Comparison of ENCODE assay signal across 16 cellular contexts in the genomic region with DNA sequence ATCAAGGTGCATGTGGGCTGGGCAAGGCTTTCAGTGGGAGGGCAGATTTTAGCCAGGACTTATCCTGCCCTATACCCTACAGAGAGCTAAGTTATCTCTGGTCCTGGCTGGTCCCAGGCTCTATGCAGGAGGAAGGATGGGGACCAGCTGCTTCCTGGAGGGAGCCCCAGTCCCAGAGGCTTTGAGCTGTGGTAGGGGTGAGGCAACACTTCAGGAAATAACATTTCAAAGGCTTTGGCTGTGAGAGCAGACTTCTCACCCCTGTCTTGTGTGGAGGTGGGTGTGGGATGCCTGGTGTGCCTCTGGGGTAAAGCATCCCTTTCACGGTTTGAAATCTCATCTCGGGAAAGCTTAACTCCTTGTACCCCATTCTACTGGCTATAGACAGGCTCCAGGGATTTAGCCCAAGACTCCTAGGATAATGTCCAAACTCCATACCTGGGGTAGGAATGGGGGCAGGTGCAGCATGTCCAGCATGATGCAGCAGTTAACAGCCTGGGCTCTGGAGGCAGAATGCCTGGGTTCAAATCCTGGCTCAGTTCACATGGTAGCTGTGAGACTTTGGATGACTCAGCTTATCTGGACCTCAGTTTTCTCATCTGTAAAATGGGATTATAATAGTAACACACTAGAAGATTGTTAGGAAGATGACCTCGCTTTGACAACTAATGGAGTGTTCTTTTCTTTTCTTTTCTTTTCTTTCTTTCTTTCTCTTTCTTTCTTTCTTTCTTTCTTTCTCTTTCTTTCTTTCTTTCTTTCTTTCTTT.
"Had no signal": no experiment of that assay in that cellular context is flagged by ENCODE, and none has a peak within 500 bp of the region (broad histone marks: within the 10 kb centered on the region; RNA-seq: fewer than 3 reads in every experiment).

No MANE protein-coding gene starts in this region.

- H3K4me1 Mint-ChIP-seq: activated CD4-positive, alpha-beta T cell treated with anti-CD3 and anti-CD28 coated beads for 36 hours; activated naive CD8-positive, alpha-beta T cell treated with anti-CD3 and anti-CD28 coated beads for 36 hours; natural killer cell had no signal

- H3K4me3 Mint-ChIP-seq: activated CD4-positive, alpha-beta T cell treated with anti-CD3 and anti-CD28 coated beads for 36 hours; activated CD8-positive, alpha-beta T cell treated with anti-CD3 and anti-CD28 coated beads for 36 hours; activated naive CD8-positive, alpha-beta T cell treated with anti-CD3 and anti-CD28 coated beads for 36 hours; activated T-cell treated with anti-CD3 and anti-CD28 coated beads, Interleukin-2, amount 50 U/mL, for 72 hours; natural killer cell; stimulated activated naive CD8-positive, alpha-beta T cell treated with anti-CD3 and anti-CD28 coated beads, Interleukin-15, Interleukin-2, amounts not matched to agents 100 ng/mL and 50 ng/mL, for 24 hours had no signal

- H3K27ac Mint-ChIP-seq: activated CD4-positive, alpha-beta T cell treated with anti-CD3 and anti-CD28 coated beads for 36 hours; activated CD8-positive, alpha-beta T cell treated with anti-CD3 and anti-CD28 coated beads for 36 hours; activated naive CD8-positive, alpha-beta T cell treated with anti-CD3 and anti-CD28 coated beads for 36 hours; activated T-cell treated with anti-CD3 and anti-CD28 coated beads, Interleukin-2, amount 50 U/mL, for 72 hours; natural killer cell; stimulated activated naive CD8-positive, alpha-beta T cell treated with anti-CD3 and anti-CD28 coated beads, Interleukin-15, Interleukin-2, amounts not matched to agents 100 ng/mL and 50 ng/mL, for 24 hours had no signal

- H3K36me3 Mint-ChIP-seq: activated naive CD8-positive, alpha-beta T cell treated with anti-CD3 and anti-CD28 coated beads for 36 hours; natural killer cell had no signal

- H3K9me3 Mint-ChIP-seq: activated CD8-positive, alpha-beta T cell treated with anti-CD3 and anti-CD28 coated beads for 36 hours; activated naive CD8-positive, alpha-beta T cell treated with anti-CD3 and anti-CD28 coated beads for 36 hours; activated T-cell treated with anti-CD3 and anti-CD28 coated beads, Interleukin-2, amount 50 U/mL, for 72 hours; natural killer cell; stimulated activated naive CD8-positive, alpha-beta T cell treated with anti-CD3 and anti-CD28 coated beads, Interleukin-15, Interleukin-2, amounts not matched to agents 100 ng/mL and 50 ng/mL, for 24 hours had no signal

- H3K4me3 ChIP-seq: dorsolateral prefrontal cortex, esophagus squamous epithelium, heart right ventricle, upper lobe of right lung had no signal

- DNase-seq: activated CD4-positive, alpha-beta T cell treated with anti-CD3 and anti-CD28 coated beads for 36 hours; activated CD8-positive, alpha-beta memory T cell treated with anti-CD3 and anti-CD28 coated beads, Interleukin-2, amount 50 U/mL, for 4 hours; activated CD8-positive, alpha-beta T cell treated with anti-CD3 and anti-CD28 coated beads for 36 hours; activated gamma-delta T cell treated with Interleukin-2 at 50 U/mL for 16 hours; activated naive CD8-positive, alpha-beta T cell treated with anti-CD3 and anti-CD28 coated beads for 36 hours; activated T-cell treated with anti-CD3 and anti-CD28 coated beads, Interleukin-2, amount 50 U/mL, for 72 hours; aorta; esophagus squamous epithelium; foreskin melanocyte; heart right ventricle; islet precursor cell; natural killer cell; stimulated activated CD4-positive, alpha-beta T cell treated with anti-CD3 and anti-CD28 coated beads, Interleukin-2, amount 100 ng/mL, for 48 hours; upper lobe of right lung had no signal

- ATAC-seq: activated CD4-positive, alpha-beta T cell treated with anti-CD3 and anti-CD28 coated beads for 36 hours; activated CD8-positive, alpha-beta T cell treated with anti-CD3 and anti-CD28 coated beads for 36 hours; activated T-cell treated with anti-CD3 and anti-CD28 coated beads, Interleukin-2, amount 50 U/mL, for 72 hours; natural killer cell; upper lobe of right lung had no signal
